In the genomic region with DNA sequence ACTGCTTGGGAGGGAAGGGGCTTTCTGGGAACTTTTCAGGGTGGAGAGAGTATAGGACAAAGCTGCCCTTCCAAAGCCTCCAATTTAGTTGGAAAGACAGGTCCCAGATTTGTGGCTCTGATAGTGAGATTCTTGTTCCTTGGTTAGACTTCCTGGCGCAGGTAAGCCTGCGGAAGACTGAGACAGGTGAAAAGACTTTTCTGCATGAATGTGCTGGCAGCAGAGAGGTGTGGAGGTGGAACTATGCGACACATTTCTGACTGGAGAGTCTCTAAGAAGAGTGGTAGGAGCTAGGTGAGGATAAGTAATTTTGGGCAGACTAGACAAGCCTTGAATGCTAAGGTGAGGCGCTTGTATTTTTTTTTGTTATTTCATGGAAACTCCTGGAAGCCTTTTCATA, we compare ENCODE assay signal across 16 cellular contexts. TPM values are rescaled to one million over a fixed set of nuclear protein-coding genes. Genes with fewer than 3 reads are reported as not detected.
DNase-seq lines count a peak whose midpoint lies in the region; ATAC-seq and TF ChIP-seq lines count a peak whose summit lies in the region.
"Had no signal": no experiment of that assay in that cellular context is flagged by ENCODE, and none has a peak within 500 bp of the region (broad histone marks: within the 10 kb centered on the region; RNA-seq: fewer than 3 reads in every experiment).

No MANE protein-coding gene starts in this region.

- peaks cover 43% of the 10 kb centered on the region for H3K4me1 Mint-ChIP-seq in CD8-positive, alpha-beta T cell (ENCODE audit: low read depth)
- peaks cover 25% of the 10 kb centered on the region for H3K4me1 Mint-ChIP-seq in activated CD8-positive, alpha-beta T cell treated with anti-CD3 and anti-CD28 coated beads for 36 hours (ENCODE audit: low read depth)
- H3K4me1 Mint-ChIP-seq in memory B cell = peaks cover 16% of the 10 kb centered on the region

- H3K9me3 ChIP-seq in BLaER1 (peaks cover 6% of the 10 kb centered on the region; the same call in 1 of the 2 replicates), neuronal stem cell (replicated peaks in 1 of 2; ENCODE audit: control insufficient read depth in 2 of 2, insufficient read depth in 1 of 2, low read depth in 1 of 2, low read length in 2 of 2) (no peaks in the 10 kb centered on the region)
- H3K9me3 ChIP-seq in CD8-positive, alpha-beta T cell (ENCODE audit: low read length) = no peaks in the 10 kb centered on the region
- H3K9me3 ChIP-seq: colonic mucosa, heart left ventricle, ovary, SJCRH30 had no signal

- H2BK120ac ChIP-seq in neuronal stem cell (ENCODE audit: low read depth, low read length) = no peak overlapping the region

- peak overlapping the region; percentile 88 for H3K27ac Mint-ChIP-seq in CD8-positive, alpha-beta T cell
- H3K27ac Mint-ChIP-seq in activated CD8-positive, alpha-beta T cell treated with anti-CD3 and anti-CD28 coated beads for 36 hours = peak overlapping the region; percentile 65
- peak overlapping the region; percentile 66 for H3K27ac Mint-ChIP-seq in memory B cell

- H3K23ac ChIP-seq in neuronal stem cell (ENCODE audit: low read depth, low read length, poor library complexity) = no peak overlapping the region

- H3K27me3 ChIP-seq in BLaER1 = no peaks in the 10 kb centered on the region
- no peaks in the 10 kb centered on the region for H3K27me3 ChIP-seq in CD8-positive, alpha-beta T cell (ENCODE audit: insufficient read depth, low read length)
- H3K27me3 ChIP-seq in neuronal stem cell (ENCODE audit: control insufficient read depth in 3 of 3, insufficient read depth in 3 of 3, low read depth in 1 of 3, low read length in 3 of 3) = peaks cover 0 to 3% (median 0%) of the 10 kb centered on the region in 3 experiments
- H3K27me3 ChIP-seq: colonic mucosa, ovary, SJCRH30 had no signal

- no peak for ATAC-seq in CD8-positive, alpha-beta T cell
- ATAC-seq in activated CD8-positive, alpha-beta T cell treated with anti-CD3 and anti-CD28 coated beads for 36 hours = no peak
- no peak for ATAC-seq in memory B cell (ENCODE audit: low read depth)

- H3K4ac ChIP-seq in neuronal stem cell (ENCODE audit: low read length) = no peak overlapping the region

- no peaks in the 10 kb centered on the region for H3K9me3 Mint-ChIP-seq in CD8-positive, alpha-beta T cell
- no peaks in the 10 kb centered on the region for H3K9me3 Mint-ChIP-seq in activated CD8-positive, alpha-beta T cell treated with anti-CD3 and anti-CD28 coated beads for 36 hours
- no peaks in the 10 kb centered on the region for H3K9me3 Mint-ChIP-seq in memory B cell

- no peak overlapping the region for H3K14ac ChIP-seq in neuronal stem cell (ENCODE audit: low read length)

- no CpG with 5 or more reads among the region's 4 CpGs for WGBS in neuronal stem cell (ENCODE audit: extremely low coverage in 2 of 2, insufficient read length in 2 of 2, insufficient replicate concordance in 1 of 2), 2 donors

- no peak overlapping the region for H3K4me3 Mint-ChIP-seq in CD8-positive, alpha-beta T cell
- H3K4me3 Mint-ChIP-seq in activated CD8-positive, alpha-beta T cell treated with anti-CD3 and anti-CD28 coated beads for 36 hours = no peak overlapping the region
- peak overlapping the region; percentile 55 for H3K4me3 Mint-ChIP-seq in memory B cell

- H3K18ac ChIP-seq in neuronal stem cell (ENCODE audit: low read length) = no peak overlapping the region

- no peaks in the 10 kb centered on the region for H3K79me1 ChIP-seq in neuronal stem cell (ENCODE audit: low read depth, low read length)

- no peak overlapping the region for H4K91ac ChIP-seq in neuronal stem cell (ENCODE audit: low read depth, low read length, poor library complexity)

- H2BK15ac ChIP-seq in neuronal stem cell (ENCODE audit: low read length) = no peak overlapping the region

- H3K9ac ChIP-seq in BLaER1 (no peak overlapping the region), neuronal stem cell (ENCODE audit: low read depth, low read length, poor library complexity) (no peak overlapping the region)

- H3K4me1 ChIP-seq in BLaER1 = peaks cover 28% of the 10 kb centered on the region
- H3K4me1 ChIP-seq in CD8-positive, alpha-beta T cell (ENCODE audit: insufficient read depth, low read length) = peaks cover 14% of the 10 kb centered on the region
- H3K4me1 ChIP-seq in neuronal stem cell (ENCODE audit: control insufficient read depth in 2 of 2, insufficient read depth in 1 of 2, low read depth in 1 of 2, low read length in 2 of 2) = peaks cover 5 to 13% of the 10 kb centered on the region in 2 donors
- H3K4me1 ChIP-seq: colonic mucosa, SJCRH30 had no signal

- intact Hi-C loops in CD8-positive, alpha-beta T cell (cut with DNase I, micrococcal nuclease) = no loop called here
- intact Hi-C loops in activated CD8-positive, alpha-beta T cell treated with anti-CD3 and anti-CD28 coated beads for 36 hours (cut with micrococcal nuclease) = no loop called here

- H3K27me3 Mint-ChIP-seq in CD8-positive, alpha-beta T cell (ENCODE audit: low read depth) = no peaks in the 10 kb centered on the region
- no peaks in the 10 kb centered on the region for H3K27me3 Mint-ChIP-seq in activated CD8-positive, alpha-beta T cell treated with anti-CD3 and anti-CD28 coated beads for 36 hours
- no peaks in the 10 kb centered on the region for H3K27me3 Mint-ChIP-seq in memory B cell

- no peak overlapping the region for H2AFZ ChIP-seq in neuronal stem cell (ENCODE audit: low read length)

- H2BK12ac ChIP-seq in neuronal stem cell (ENCODE audit: low read length) = no peak overlapping the region

- H3K4me2 ChIP-seq in BLaER1 = peak overlapping the region; percentile 62
- H3K4me2 ChIP-seq in neuronal stem cell (ENCODE audit: insufficient read depth, low read length, poor library complexity, severe bottlenecking) = no peak overlapping the region

- no peak overlapping the region for H2BK5ac ChIP-seq in neuronal stem cell (ENCODE audit: low read length)

- TF ChIP-seq CTCF in CD8-positive, alpha-beta T cell (IDR thresholded peaks at IDR 0.05) = no peak
- TF ChIP-seq CTCF in activated CD8-positive, alpha-beta T cell treated with anti-CD3 and anti-CD28 coated beads for 36 hours (IDR thresholded peaks at IDR 0.05) = no peak

- H3K27ac ChIP-seq in BLaER1 = peak overlapping the region; percentile 50
- H3K27ac ChIP-seq in CD8-positive, alpha-beta T cell (ENCODE audit: low read depth, low read length) = no peak overlapping the region
- no peak overlapping the region for H3K27ac ChIP-seq in neuronal stem cell (replicated peaks; ENCODE audit: low read length)
- H3K27ac ChIP-seq: colonic mucosa, heart left ventricle, SJCRH30 had no signal

- no peaks in the 10 kb centered on the region for H4K20me1 ChIP-seq in BLaER1

- CTCF ChIA-PET in CD8-positive, alpha-beta T cell (lab: Charles Lee) = interaction anchor here (2.1 to 2.6 kb wide), 2 partner anchors 12 to 15 kb away, joined by 7 to 11 read pairs; no protein-coding TSS in a partner anchor
- CTCF ChIA-PET in activated CD8-positive, alpha-beta T cell treated with anti-CD3 and anti-CD28 coated beads for 36 hours (lab: Charles Lee) = interaction anchor here (1.0 to 1.2 kb wide), 2 partner anchors 11 to 12 kb away, joined by 3 read pairs; no protein-coding TSS in a partner anchor

- no peak for DNase-seq in CD8-positive, alpha-beta T cell
- no peak for DNase-seq in activated CD8-positive, alpha-beta T cell treated with anti-CD3 and anti-CD28 coated beads for 36 hours
- DNase-seq in memory B cell (ENCODE audit: low spot score in 2 of 2) (no peak), SW 1271 (lab: John Stamatoyannopoulos, UW) (no peak), NCI-H526 treated with DMSO at 0.1 percent for 48 hours (lab: John Stamatoyannopoulos, UW) (no peak), NCI-H526 (lab: John Stamatoyannopoulos, UW) (no peak), neuronal stem cell (ENCODE audit: low spot score) (no peak)
- DNase-seq: activated CD8-positive, alpha-beta memory T cell treated with anti-CD3 and anti-CD28 coated beads, Interleukin-2, amount 50 U/mL, for 4 hours; AML-193; colonic mucosa; heart left ventricle; NCI-H1105; ovary; stimulated activated naive CD4-positive, alpha-beta T cell had no signal

- H3K36me3 ChIP-seq in BLaER1 = peaks cover 72% of the 10 kb centered on the region
- peaks cover 26% of the 10 kb centered on the region for H3K36me3 ChIP-seq in CD8-positive, alpha-beta T cell (ENCODE audit: insufficient read depth, low read length)
- peaks cover 7 to 27% of the 10 kb centered on the region in 2 donors for H3K36me3 ChIP-seq in neuronal stem cell (replicated peaks in 1 of 2; ENCODE audit: control insufficient read depth in 2 of 2, insufficient read depth in 2 of 2, low read length in 2 of 2)
- H3K36me3 ChIP-seq: colonic mucosa, ovary had no signal

- H3K4me3 ChIP-seq in BLaER1 (no peak overlapping the region), neuronal stem cell (ENCODE audit: low read length in 2 of 2) (no peak overlapping the region)
- H3K4me3 ChIP-seq in CD8-positive, alpha-beta T cell (ENCODE audit: low read depth, low read length) = no peak overlapping the region
- H3K4me3 ChIP-seq: colonic mucosa, ovary, SJCRH30 had no signal

- H4K8ac ChIP-seq in neuronal stem cell (ENCODE audit: low read depth, low read length) = no peak overlapping the region

- H3K36me3 Mint-ChIP-seq in CD8-positive, alpha-beta T cell = peaks cover 80% of the 10 kb centered on the region
- H3K36me3 Mint-ChIP-seq in activated CD8-positive, alpha-beta T cell treated with anti-CD3 and anti-CD28 coated beads for 36 hours (ENCODE audit: low read depth) = peaks cover 43% of the 10 kb centered on the region
- H3K36me3 Mint-ChIP-seq in memory B cell = peaks cover 18% of the 10 kb centered on the region

- no peak overlapping the region for H2AK5ac ChIP-seq in neuronal stem cell (ENCODE audit: low read depth, low read length)

- POLR2A ChIA-PET in CD8-positive, alpha-beta T cell (lab: Charles Lee) = no interaction called here
- POLR2A ChIA-PET in activated CD8-positive, alpha-beta T cell treated with anti-CD3 and anti-CD28 coated beads for 36 hours (lab: Charles Lee) = interaction anchor here (1.3 to 2.6 kb wide), 3 partner anchors 10 to 31 kb away, joined by 5 to 7 read pairs (median 5); a partner anchor contains a TSS

RNA-seq across cellular contexts. Expression of a gene that starts 29.9 kb away (rescaled TPM):
- 10 to 100 TPM; 84.6 to 92.5 TPM for total RNA-seq in CD8-positive, alpha-beta T cell
- 10 to 100 TPM; 51.2 to 51.8 TPM for total RNA-seq in activated CD8-positive, alpha-beta T cell treated with anti-CD3 and anti-CD28 coated beads for 36 hours
- polyA plus RNA-seq in neuronal stem cell (2013, experiment 1 of 2) = 24.9 TPM
- polyA plus RNA-seq in neuronal stem cell (2013, experiment 2 of 2) = 23.1 TPM

RNA-seq across cellular contexts. Expression of a gene that starts 32.6 kb away (rescaled TPM):
- total RNA-seq in CD8-positive, alpha-beta T cell = 10 to 100 TPM; 22.6 to 23.5 TPM
- 10 to 100 TPM; 39.6 to 41.8 TPM for total RNA-seq in activated CD8-positive, alpha-beta T cell treated with anti-CD3 and anti-CD28 coated beads for 36 hours
- 1.7 TPM for polyA plus RNA-seq in neuronal stem cell (2013, experiment 1 of 2)
- polyA plus RNA-seq in neuronal stem cell (2013, experiment 2 of 2) = 1.9 TPM
